Comparison of ENCODE assay signal across 8 cellular contexts in the genomic region with DNA sequence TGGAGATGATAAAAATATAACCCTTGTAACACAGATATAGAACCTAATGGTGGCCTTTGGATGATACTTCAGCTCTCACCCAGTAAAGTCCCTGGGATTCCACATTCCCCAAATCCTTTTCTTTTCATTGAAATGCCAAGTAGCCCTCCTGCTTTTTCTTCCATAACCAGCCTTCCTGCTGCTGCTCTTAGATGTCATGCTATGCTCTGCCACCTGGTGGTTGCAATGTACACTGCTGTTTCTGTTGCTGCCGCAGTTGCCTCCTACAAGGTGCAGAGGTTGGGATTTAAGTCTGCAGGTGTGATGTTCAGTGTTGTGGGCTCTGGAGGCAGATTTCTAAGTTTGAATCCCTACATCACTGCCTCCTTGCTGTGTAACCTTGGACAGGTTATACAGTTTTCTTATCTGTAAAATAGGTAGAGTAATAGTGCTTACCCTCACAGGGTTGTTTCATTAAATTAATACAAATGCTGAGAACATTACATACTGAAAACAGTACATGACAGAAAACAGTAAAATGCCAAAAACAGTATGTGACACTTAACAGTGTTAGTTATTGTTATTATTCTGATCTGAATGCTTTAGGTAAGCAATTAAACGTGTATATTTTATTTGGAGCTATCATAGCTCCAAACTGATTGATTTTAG.
DNase-seq lines count a peak whose midpoint lies in the region; ATAC-seq and TF ChIP-seq lines count a peak whose summit lies in the region.

No MANE protein-coding gene starts in this region.

- DNase-seq in CD4-positive, alpha-beta T cell: peak; percentile 55 to 74 (median 62)
- DNase-seq in KBM-7 (peak; percentile 75), PC-3 (peak; percentile 98), fibroblast of lung (ENCODE audit: low read depth in 2 of 2) (peak; percentile 75 to 87), nephron progenitor cell (peak; percentile 82)
- DNase-seq in activated T-cell treated with anti-CD3 and anti-CD28 coated beads, Interleukin-2, amount 50 U/mL, for 1 hour: peak; percentile 70
- DNase-seq in stimulated activated naive CD8-positive, alpha-beta T cell treated with anti-CD3 and anti-CD28 coated beads, Interleukin-15, Interleukin-2, amounts not matched to agents 100 U/mL and 50 U/mL, for 24 hours: peak; percentile 73

- no peaks in the 10 kb centered on the region for H3K9me3 ChIP-seq in CD4-positive, alpha-beta T cell (ENCODE audit: control insufficient read depth, low read length)
- no peaks in the 10 kb centered on the region for H3K9me3 ChIP-seq in PC-3 (ENCODE audit: low read length)
- no peaks in the 10 kb centered on the region for H3K9me3 ChIP-seq in fibroblast of lung (ENCODE audit: control insufficient read depth, insufficient read depth, low read depth, low read length)

- no peaks in the 10 kb centered on the region for H3K27me3 ChIP-seq in CD4-positive, alpha-beta T cell (ENCODE audit: control insufficient read depth, insufficient read depth, low read length)
- no peaks in the 10 kb centered on the region for H3K27me3 ChIP-seq in PC-3 (ENCODE audit: low read length)
- H3K27me3 ChIP-seq in fibroblast of lung (ENCODE audit: control insufficient read depth, insufficient read depth, low read length): no peaks in the 10 kb centered on the region

- no peaks in the 10 kb centered on the region for H3K27me3 Mint-ChIP-seq in CD4-positive, alpha-beta T cell
- H3K27me3 Mint-ChIP-seq in nephron progenitor cell (ENCODE audit: low read depth, poor library complexity): no peaks in the 10 kb centered on the region

- no peak overlapping the region for H3K27ac Mint-ChIP-seq in CD4-positive, alpha-beta T cell
- no peak overlapping the region for H3K27ac Mint-ChIP-seq in nephron progenitor cell

- H3K9ac ChIP-seq in PC-3 (ENCODE audit: low read length) (no peak overlapping the region), fibroblast of lung (ENCODE audit: insufficient read depth, low read length) (no peak overlapping the region)

- H4K20me1 ChIP-seq in PC-3 (ENCODE audit: low read length) (0 out of 2 replicates have a peak, but pooled peaks cover 3% of the 10 kb centered on the region), fibroblast of lung (ENCODE audit: control insufficient read depth, extremely low read depth, insufficient read depth, low read length) (no peaks in the 10 kb centered on the region)

- H3K27ac ChIP-seq in CD4-positive, alpha-beta T cell (ENCODE audit: low read depth, low read length): no peak overlapping the region
- no peak overlapping the region for H3K27ac ChIP-seq in PC-3 (ENCODE audit: low read length)
- H3K27ac ChIP-seq in fibroblast of lung (ENCODE audit: insufficient read depth, low read length): no peak overlapping the region

- no peaks in the 10 kb centered on the region for H3K4me1 ChIP-seq in PC-3 (ENCODE audit: insufficient read depth, low read length)
- no peaks in the 10 kb centered on the region for H3K4me1 ChIP-seq in fibroblast of lung (ENCODE audit: control insufficient read depth, extremely low read depth, insufficient read depth, low read length)

- peak; percentile 93 for TF ChIP-seq CTCF in CD4-positive, alpha-beta T cell (IDR thresholded peaks at IDR 0.05)
- peak; percentile 100 for TF ChIP-seq CTCF in PC-3 (conservative IDR thresholded peaks at IDR 0.05; ENCODE audit: low read depth, low read length)
- TF ChIP-seq CTCF in fibroblast of lung (conservative IDR thresholded peaks at IDR 0.05 in 1 of 2, IDR thresholded peaks at IDR 0.05 in 1 of 2; ENCODE audit: low read depth in 1 of 2, low read length in 2 of 2): peak; percentile 98 to 99
- peak; percentile 85 for TF ChIP-seq CTCF in nephron progenitor cell (IDR thresholded peaks at IDR 0.05)

- H3K4me3 Mint-ChIP-seq in CD4-positive, alpha-beta T cell: no peak overlapping the region
- no peak overlapping the region for H3K4me3 Mint-ChIP-seq in nephron progenitor cell

- H2AFZ ChIP-seq in PC-3 (ENCODE audit: low read length): no peak overlapping the region
- H2AFZ ChIP-seq in fibroblast of lung (ENCODE audit: low read length): no peak overlapping the region

- BruUV-seq in PC-3 (replicated peaks; lab: Mats Ljungman, UMichigan): no TSS peak

- no peaks in the 10 kb centered on the region for H3F3A ChIP-seq in PC-3 (ENCODE audit: low read length, unreplicated experiment)

- H3K4me2 ChIP-seq in PC-3 (ENCODE audit: low read length): no peak overlapping the region
- H3K4me2 ChIP-seq in fibroblast of lung (ENCODE audit: extremely low read depth, insufficient read depth, low read length): no peak overlapping the region

- CTCF ChIA-PET in CD4-positive, alpha-beta T cell (lab: Charles Lee): interaction anchor here (1.1 to 4.1 kb wide), 5 partner anchors 65 to 244 kb away, joined by 3 to 20 read pairs (median 4); a partner anchor contains a TSS
- CTCF ChIA-PET in PC-3 (lab: Charles Lee): interaction anchor here (1.0 to 3.6 kb wide), 3 partner anchors 133 to 244 kb away, joined by 3 to 22 read pairs (median 12); a partner anchor contains a TSS

- POLR2A ChIA-PET in CD4-positive, alpha-beta T cell (lab: Charles Lee): interaction anchor here (0.6 to 1.6 kb wide), 2 partner anchors 66 to 181 kb away, joined by 3 to 14 read pairs; no protein-coding TSS in a partner anchor
- POLR2A ChIA-PET in PC-3 (lab: Charles Lee; ENCODE audit: unreplicated experiment): interaction anchor here (0.6 kb wide), 1 partner anchor 181 kb away, joined by 3 read pairs; no protein-coding TSS in a partner anchor

- H3K79me2 ChIP-seq in PC-3 (ENCODE audit: low read length): peaks cover 59% of the 10 kb centered on the region
- H3K79me2 ChIP-seq in fibroblast of lung (ENCODE audit: control insufficient read depth, insufficient read depth, low read length): peaks cover 28% of the 10 kb centered on the region

- peaks cover under 1% of the 10 kb centered on the region for H3K36me3 Mint-ChIP-seq in CD4-positive, alpha-beta T cell (ENCODE audit: low read depth)
- H3K36me3 Mint-ChIP-seq in nephron progenitor cell (ENCODE audit: low read depth): peaks cover 43% of the 10 kb centered on the region

- no peaks in the 10 kb centered on the region for H3K9me3 Mint-ChIP-seq in CD4-positive, alpha-beta T cell
- H3K9me3 Mint-ChIP-seq in nephron progenitor cell: peaks cover 18% of the 10 kb centered on the region

- in situ Hi-C loops in KBM-7 (cut with MboI; ENCODE audit: low pct_unique_long_range_greater_than_20kb, low sequenced_read_pairs): loop anchor here (25.0 kb wide), 1 partner anchor 166 kb away; no protein-coding TSS in a partner anchor

- H3K4me1 Mint-ChIP-seq in CD4-positive, alpha-beta T cell (ENCODE audit: low read depth): peaks cover 6% of the 10 kb centered on the region
- peaks cover 7% of the 10 kb centered on the region for H3K4me1 Mint-ChIP-seq in nephron progenitor cell

- peak; percentile 95 for ATAC-seq in CD4-positive, alpha-beta T cell (ENCODE audit: poor library complexity)
- peak; percentile 78 for ATAC-seq in GM21367 (IDR thresholded peaks at IDR 0.05; ENCODE audit: unreplicated experiment)
- ATAC-seq in PC-3: peak; percentile 100
- ATAC-seq in stimulated activated naive CD8-positive, alpha-beta T cell treated with anti-CD3 and anti-CD28 coated beads, Interleukin-15, Interleukin-2, amounts not matched to agents 100 U/mL and 50 U/mL, for 24 hours: peak; percentile 77

- intact Hi-C loops in CD4-positive, alpha-beta T cell (cut with DNase I, micrococcal nuclease): loop anchor here (1.0 to 10.0 kb wide), 7 partner anchors 61 to 1118 kb away; no protein-coding TSS in a partner anchor
- intact Hi-C loops in PC-3 (cut with micrococcal nuclease): loop anchor here (1.0 to 5.0 kb wide), 6 partner anchors 62 to 244 kb away; no protein-coding TSS in a partner anchor

- peaks cover 5% of the 10 kb centered on the region; the same call in 1 of the 2 replicates for H3K36me3 ChIP-seq in PC-3 (ENCODE audit: low read depth, low read length)
- H3K36me3 ChIP-seq in fibroblast of lung (ENCODE audit: control insufficient read depth, insufficient read depth, low read length): peaks cover 2% of the 10 kb centered on the region

- H3K9me2 ChIP-seq in PC-3 (replicated peaks; ENCODE audit: low read length): no peaks in the 10 kb centered on the region

- H3K4me3 ChIP-seq in PC-3 (ENCODE audit: low read length): no peak overlapping the region
- H3K4me3 ChIP-seq in fibroblast of lung (replicated peaks in 1 of 4; ENCODE audit: control extremely low read depth in 1 of 4, insufficient read depth in 1 of 4, low read depth in 3 of 4, low read length in 4 of 4): no peak overlapping the region
